2 cellular contexts compared by ENCODE assay signal in the genomic region with DNA sequence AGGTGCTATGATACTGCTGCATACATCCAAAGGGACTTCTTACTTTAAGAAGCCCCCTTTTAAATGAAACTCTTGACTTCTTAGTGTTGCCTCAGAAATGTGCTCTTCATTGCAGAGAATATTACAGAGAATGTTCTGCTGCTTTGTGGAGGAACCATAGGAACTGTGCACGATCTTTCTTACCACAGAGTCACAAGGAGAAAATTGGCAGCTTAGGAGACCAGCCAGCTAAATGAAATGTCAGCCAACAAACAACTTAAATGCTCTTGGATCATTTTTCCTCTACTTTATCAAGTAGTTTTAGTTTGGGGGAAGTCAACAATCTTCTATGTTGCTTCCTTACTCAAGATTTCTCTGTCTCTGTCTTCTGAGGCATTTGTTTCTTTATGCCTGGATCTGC.
TF ChIP-seq lines count a peak whose summit lies in the region.

No MANE protein-coding gene starts in this region.

TF ChIP-seq in SK-N-SH, 30 proteins besides CTCF, POLR2A, EP300 and RAD21 (continued from another document):
- TF ChIP-seq, protein P1, sequence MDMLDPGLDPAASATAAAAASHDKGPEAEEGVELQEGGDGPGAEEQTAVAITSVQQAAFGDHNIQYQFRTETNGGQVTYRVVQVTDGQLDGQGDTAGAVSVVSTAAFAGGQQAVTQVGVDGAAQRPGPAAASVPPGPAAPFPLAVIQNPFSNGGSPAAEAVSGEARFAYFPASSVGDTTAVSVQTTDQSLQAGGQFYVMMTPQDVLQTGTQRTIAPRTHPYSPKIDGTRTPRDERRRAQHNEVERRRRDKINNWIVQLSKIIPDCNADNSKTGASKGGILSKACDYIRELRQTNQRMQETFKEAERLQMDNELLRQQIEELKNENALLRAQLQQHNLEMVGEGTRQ (IDR thresholded peaks at IDR 0.05; ENCODE audit: borderline replicate concordance, low read depth, low read length): no peak
TF ChIP-seq in SK-N-SH: peak in this region for 0.

TF ChIP-seq in SK-N-SH treated with all-trans-retinoic acid at 6 μM for 48 hours, 23 proteins besides CTCF, POLR2A, EP300 and RAD21 (continued from another document):
- no peak for TF ChIP-seq BACH2 (CRISPR knock-in tag; IDR thresholded peaks at IDR 0.05; ENCODE audit: borderline replicate concordance)
- TF ChIP-seq, protein P2, sequence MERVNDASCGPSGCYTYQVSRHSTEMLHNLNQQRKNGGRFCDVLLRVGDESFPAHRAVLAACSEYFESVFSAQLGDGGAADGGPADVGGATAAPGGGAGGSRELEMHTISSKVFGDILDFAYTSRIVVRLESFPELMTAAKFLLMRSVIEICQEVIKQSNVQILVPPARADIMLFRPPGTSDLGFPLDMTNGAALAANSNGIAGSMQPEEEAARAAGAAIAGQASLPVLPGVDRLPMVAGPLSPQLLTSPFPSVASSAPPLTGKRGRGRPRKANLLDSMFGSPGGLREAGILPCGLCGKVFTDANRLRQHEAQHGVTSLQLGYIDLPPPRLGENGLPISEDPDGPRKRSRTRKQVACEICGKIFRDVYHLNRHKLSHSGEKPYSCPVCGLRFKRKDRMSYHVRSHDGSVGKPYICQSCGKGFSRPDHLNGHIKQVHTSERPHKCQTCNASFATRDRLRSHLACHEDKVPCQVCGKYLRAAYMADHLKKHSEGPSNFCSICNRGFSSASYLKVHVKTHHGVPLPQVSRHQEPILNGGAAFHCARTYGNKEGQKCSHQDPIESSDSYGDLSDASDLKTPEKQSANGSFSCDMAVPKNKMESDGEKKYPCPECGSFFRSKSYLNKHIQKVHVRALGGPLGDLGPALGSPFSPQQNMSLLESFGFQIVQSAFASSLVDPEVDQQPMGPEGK (CRISPR knock-in tag; IDR thresholded peaks at IDR 0.05; ENCODE audit: borderline replicate concordance): no peak
TF ChIP-seq in SK-N-SH treated with all-trans-retinoic acid at 6 μM for 48 hours: peak in this region for 0.
